In genomic region chr6:31663087-31663960, GRCh38 we compare ENCODE assay signal across 8 cellular contexts. TPM values are rescaled to one million over a fixed set of nuclear protein-coding genes. Genes with fewer than 3 reads are reported as not detected.
DNase-seq lines count a peak whose midpoint lies in the region; ATAC-seq and TF ChIP-seq lines count a peak whose summit lies in the region.

No MANE protein-coding gene starts in this region.

- peak overlapping the region; percentile 98 for H3K27ac Mint-ChIP-seq in CD8-positive, alpha-beta T cell
- H3K27ac Mint-ChIP-seq in effector memory CD8-positive, alpha-beta T cell = peak overlapping the region; percentile 94 to 98

- no peak for DNase-seq in CD8-positive, alpha-beta T cell
- DNase-seq in NT2/D1 (ENCODE audit: low read depth, low spot score) (no peak), NCI-H2171 treated with DMSO at 0.1 percent for 48 hours (lab: John Stamatoyannopoulos, UW) (no peak), NCI-H82 treated with DMSO at 0.1 percent for 48 hours (lab: John Stamatoyannopoulos, UW; ENCODE audit: unreplicated experiment) (no peak), NCI-H1048 (lab: John Stamatoyannopoulos, UW) (no peak), NCI-H345 (lab: John Stamatoyannopoulos, UW) (no peak)
- DNase-seq in effector memory CD8-positive, alpha-beta T cell = no peak

- peaks cover 57% of the 10 kb centered on the region for H3K36me3 Mint-ChIP-seq in CD8-positive, alpha-beta T cell
- H3K36me3 Mint-ChIP-seq in effector memory CD8-positive, alpha-beta T cell (ENCODE audit: insufficient read depth) = peaks cover 48% of the 10 kb centered on the region

- peaks cover 61% of the 10 kb centered on the region for H3K4me1 ChIP-seq in CD8-positive, alpha-beta T cell (ENCODE audit: insufficient read depth, low read length)
- H3K4me1 ChIP-seq in NT2/D1 (ENCODE audit: insufficient read depth, insufficient read length) (peaks cover 11% of the 10 kb centered on the region), neutrophil (ENCODE audit: control insufficient read depth in 1 of 2, insufficient read depth in 1 of 2, low read depth in 1 of 2, low read length in 1 of 2) (peaks cover 64 to 76% of the 10 kb centered on the region in 2 experiments)

- H3K36me3 ChIP-seq in CD8-positive, alpha-beta T cell (ENCODE audit: insufficient read depth, low read length) = peaks cover 9% of the 10 kb centered on the region
- H3K36me3 ChIP-seq in NT2/D1 (ENCODE audit: insufficient read depth, insufficient read length, low read length) (peaks cover 52% of the 10 kb centered on the region), neutrophil (peaks cover 41% of the 10 kb centered on the region)

- H3K9me3 ChIP-seq in CD8-positive, alpha-beta T cell (ENCODE audit: low read length) = no peaks in the 10 kb centered on the region
- H3K9me3 ChIP-seq in NT2/D1 (ENCODE audit: insufficient read depth, low read length) (no peaks in the 10 kb centered on the region), neutrophil (no peaks in the 10 kb centered on the region)

- H3K4me3 ChIP-seq in CD8-positive, alpha-beta T cell (ENCODE audit: low read depth, low read length) = peak overlapping the region; percentile 94
- H3K4me3 ChIP-seq in NT2/D1 (ENCODE audit: insufficient read length, low read depth) (peak overlapping the region; percentile 75), neutrophil (ENCODE audit: low read depth in 1 of 2, low read length in 1 of 2) (peak overlapping the region; percentile 81 to 97)

- intact Hi-C loops in CD8-positive, alpha-beta T cell (cut with DNase I, micrococcal nuclease) = loop anchor here in 1 of 2 experiments (10.0 kb wide), 2 partner anchors 461 to 1599 kb away; partner anchors contain the start of genes ATF6B, POLR1H and PPP1R11

- no peak for ATAC-seq in CD8-positive, alpha-beta T cell
- no peak for ATAC-seq in effector memory CD8-positive, alpha-beta T cell (replicated peaks)

- CTCF ChIA-PET in CD8-positive, alpha-beta T cell (lab: Charles Lee) = interaction anchor here (0.6 to 5.2 kb wide), 7 partner anchors 9 to 289 kb away, joined by 3 to 44 read pairs (median 3); partner anchors contain the start of genes APOM, BAG6 and LST1

- POLR2A ChIA-PET in CD8-positive, alpha-beta T cell (lab: Charles Lee) = interaction anchor here (0.7 to 7.9 kb wide), 2 partner anchors 10 to 77 kb away, joined by 3 to 130 read pairs; partner anchors contain the start of genes APOM, BAG6 and MSH5

- H3K9me3 Mint-ChIP-seq in CD8-positive, alpha-beta T cell = no peaks in the 10 kb centered on the region
- no peaks in the 10 kb centered on the region for H3K9me3 Mint-ChIP-seq in effector memory CD8-positive, alpha-beta T cell

- peaks cover 74% of the 10 kb centered on the region for H3K4me1 Mint-ChIP-seq in CD8-positive, alpha-beta T cell (ENCODE audit: low read depth)
- H3K4me1 Mint-ChIP-seq in effector memory CD8-positive, alpha-beta T cell (ENCODE audit: low read depth in 2 of 2) = peaks cover 59 to 70% of the 10 kb centered on the region in 2 donors

- H3K9ac ChIP-seq in NT2/D1 (ENCODE audit: insufficient read length, low read depth) = peak overlapping the region; percentile 99

- H3K4me3 Mint-ChIP-seq in CD8-positive, alpha-beta T cell = peak overlapping the region; percentile 95
- H3K4me3 Mint-ChIP-seq in effector memory CD8-positive, alpha-beta T cell = peak overlapping the region; percentile 93 to 97

- H3K27ac ChIP-seq in CD8-positive, alpha-beta T cell (ENCODE audit: low read depth, low read length) = peak overlapping the region; percentile 96
- peak overlapping the region; percentile 96 for H3K27ac ChIP-seq in neutrophil

- TF ChIP-seq CTCF in CD8-positive, alpha-beta T cell (IDR thresholded peaks at IDR 0.05) = no peak
- no peak for TF ChIP-seq CTCF in neutrophil (IDR thresholded peaks at IDR 0.05)

- H3K27me3 ChIP-seq in CD8-positive, alpha-beta T cell (ENCODE audit: insufficient read depth, low read length) = no peaks in the 10 kb centered on the region
- H3K27me3 ChIP-seq in NT2/D1 (ENCODE audit: insufficient read depth, insufficient read length) (no peaks in the 10 kb centered on the region), neutrophil (no peaks in the 10 kb centered on the region)

- no peaks in the 10 kb centered on the region for H3K27me3 Mint-ChIP-seq in CD8-positive, alpha-beta T cell (ENCODE audit: low read depth)
- H3K27me3 Mint-ChIP-seq in effector memory CD8-positive, alpha-beta T cell = no peaks in the 10 kb centered on the region

RNA-seq across cellular contexts. Expression of gene GPANK1, which starts 1.5 kb away (rescaled TPM):
- total RNA-seq in CD8-positive, alpha-beta T cell = 10 to 100 TPM in 1 of 2 experiments, 1 to 10 TPM in 1; 9.8 to 10.8 TPM

RNA-seq across cellular contexts. Expression of gene CSNK2B, which starts 2.6 kb away (rescaled TPM):
- total RNA-seq in CD8-positive, alpha-beta T cell = 10 to 100 TPM; 80.9 to 86.1 TPM

RNA-seq across cellular contexts. Expression of gene C6orf47, which starts 2.7 kb away (rescaled TPM):
- total RNA-seq in CD8-positive, alpha-beta T cell = 10 to 100 TPM; 13.3 to 13.4 TPM

RNA-seq across cellular contexts. Expression of gene LY6G5B, which starts 6.5 kb away (rescaled TPM):
- total RNA-seq in CD8-positive, alpha-beta T cell = 10 to 100 TPM; 30.6 to 31.7 TPM

RNA-seq across cellular contexts. Expression of gene APOM, which starts 7.6 kb away (rescaled TPM):
- 1 to 10 TPM; 5.7 to 7.7 TPM for total RNA-seq in CD8-positive, alpha-beta T cell
